1 cellular context compared by ENCODE assay signal in the genomic region with DNA sequence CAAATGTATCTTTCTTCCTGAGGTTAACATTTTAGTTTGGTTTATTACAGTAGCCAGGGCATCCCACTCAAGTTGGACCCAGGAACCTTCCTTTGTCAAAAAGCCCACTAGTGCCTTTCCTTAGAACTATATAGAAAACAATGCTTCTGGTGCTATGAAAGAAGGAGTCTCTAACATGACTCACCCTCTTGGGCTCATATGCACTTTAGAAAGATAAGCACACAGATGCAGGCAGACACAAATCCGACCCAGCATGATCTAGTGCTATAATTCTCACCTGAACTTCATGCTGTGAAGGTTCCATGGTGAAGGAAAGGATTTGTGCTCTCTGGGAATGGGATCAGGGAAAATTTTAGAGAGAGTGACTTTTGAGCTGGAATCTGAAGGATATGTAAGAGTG.
TF ChIP-seq lines count a peak whose summit lies in the region.

No MANE protein-coding gene starts in this region.

TF ChIP-seq in SK-N-SH treated with all-trans-retinoic acid at 6 μM for 48 hours, 23 proteins besides CTCF, POLR2A, EP300 and RAD21:
- TF ChIP-seq, protein P1, sequence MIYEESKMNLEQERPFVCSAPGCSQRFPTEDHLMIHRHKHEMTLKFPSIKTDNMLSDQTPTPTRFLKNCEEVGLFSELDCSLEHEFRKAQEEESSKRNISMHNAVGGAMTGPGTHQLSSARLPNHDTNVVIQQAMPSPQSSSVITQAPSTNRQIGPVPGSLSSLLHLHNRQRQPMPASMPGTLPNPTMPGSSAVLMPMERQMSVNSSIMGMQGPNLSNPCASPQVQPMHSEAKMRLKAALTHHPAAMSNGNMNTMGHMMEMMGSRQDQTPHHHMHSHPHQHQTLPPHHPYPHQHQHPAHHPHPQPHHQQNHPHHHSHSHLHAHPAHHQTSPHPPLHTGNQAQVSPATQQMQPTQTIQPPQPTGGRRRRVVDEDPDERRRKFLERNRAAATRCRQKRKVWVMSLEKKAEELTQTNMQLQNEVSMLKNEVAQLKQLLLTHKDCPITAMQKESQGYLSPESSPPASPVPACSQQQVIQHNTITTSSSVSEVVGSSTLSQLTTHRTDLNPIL (CRISPR knock-in tag; IDR thresholded peaks at IDR 0.05; ENCODE audit: low read depth): no peak
- TF ChIP-seq ZC3H10 (CRISPR knock-in tag; IDR thresholded peaks at IDR 0.05): no peak
- no peak for TF ChIP-seq ZFP3 (CRISPR knock-in tag; IDR thresholded peaks at IDR 0.05)
- TF ChIP-seq, protein P2, sequence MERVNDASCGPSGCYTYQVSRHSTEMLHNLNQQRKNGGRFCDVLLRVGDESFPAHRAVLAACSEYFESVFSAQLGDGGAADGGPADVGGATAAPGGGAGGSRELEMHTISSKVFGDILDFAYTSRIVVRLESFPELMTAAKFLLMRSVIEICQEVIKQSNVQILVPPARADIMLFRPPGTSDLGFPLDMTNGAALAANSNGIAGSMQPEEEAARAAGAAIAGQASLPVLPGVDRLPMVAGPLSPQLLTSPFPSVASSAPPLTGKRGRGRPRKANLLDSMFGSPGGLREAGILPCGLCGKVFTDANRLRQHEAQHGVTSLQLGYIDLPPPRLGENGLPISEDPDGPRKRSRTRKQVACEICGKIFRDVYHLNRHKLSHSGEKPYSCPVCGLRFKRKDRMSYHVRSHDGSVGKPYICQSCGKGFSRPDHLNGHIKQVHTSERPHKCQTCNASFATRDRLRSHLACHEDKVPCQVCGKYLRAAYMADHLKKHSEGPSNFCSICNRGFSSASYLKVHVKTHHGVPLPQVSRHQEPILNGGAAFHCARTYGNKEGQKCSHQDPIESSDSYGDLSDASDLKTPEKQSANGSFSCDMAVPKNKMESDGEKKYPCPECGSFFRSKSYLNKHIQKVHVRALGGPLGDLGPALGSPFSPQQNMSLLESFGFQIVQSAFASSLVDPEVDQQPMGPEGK (CRISPR knock-in tag; IDR thresholded peaks at IDR 0.05; ENCODE audit: borderline replicate concordance): no peak
- TF ChIP-seq ESRRG (CRISPR knock-in tag; IDR thresholded peaks at IDR 0.05): no peak
- no peak for TF ChIP-seq RARB (CRISPR knock-in tag; IDR thresholded peaks at IDR 0.05)
- no peak for TF ChIP-seq TOX (CRISPR knock-in tag; IDR thresholded peaks at IDR 0.05; ENCODE audit: borderline replicate concordance)
- no peak for TF ChIP-seq TCF4 (CRISPR knock-in tag; IDR thresholded peaks at IDR 0.05; ENCODE audit: borderline replicate concordance)
- TF ChIP-seq ISL1 (CRISPR knock-in tag; IDR thresholded peaks at IDR 0.05): no peak
- no peak for TF ChIP-seq OSR1 (CRISPR knock-in tag; IDR thresholded peaks at IDR 0.05)
